In genomic region chr19:46134527-46134926, GRCh38 we compare ENCODE assay signal across 1 cellular context.
TF ChIP-seq lines count a peak whose summit lies in the region.

No MANE protein-coding gene starts in this region.

TF ChIP-seq in IMR-90, 13 proteins besides CTCF, POLR2A, EP300 and RAD21:
- peak; percentile 48; the same call in 1 of the 2 replicates for TF ChIP-seq CEBPB (IDR thresholded peaks at IDR 0.05; ENCODE audit: low read depth, low read length)
- TF ChIP-seq RCOR1 (IDR thresholded peaks at IDR 0.05; ENCODE audit: insufficient replicate concordance, low read length): no peak
